ENCODE assay signal across 8 cellular contexts in the genomic region with DNA sequence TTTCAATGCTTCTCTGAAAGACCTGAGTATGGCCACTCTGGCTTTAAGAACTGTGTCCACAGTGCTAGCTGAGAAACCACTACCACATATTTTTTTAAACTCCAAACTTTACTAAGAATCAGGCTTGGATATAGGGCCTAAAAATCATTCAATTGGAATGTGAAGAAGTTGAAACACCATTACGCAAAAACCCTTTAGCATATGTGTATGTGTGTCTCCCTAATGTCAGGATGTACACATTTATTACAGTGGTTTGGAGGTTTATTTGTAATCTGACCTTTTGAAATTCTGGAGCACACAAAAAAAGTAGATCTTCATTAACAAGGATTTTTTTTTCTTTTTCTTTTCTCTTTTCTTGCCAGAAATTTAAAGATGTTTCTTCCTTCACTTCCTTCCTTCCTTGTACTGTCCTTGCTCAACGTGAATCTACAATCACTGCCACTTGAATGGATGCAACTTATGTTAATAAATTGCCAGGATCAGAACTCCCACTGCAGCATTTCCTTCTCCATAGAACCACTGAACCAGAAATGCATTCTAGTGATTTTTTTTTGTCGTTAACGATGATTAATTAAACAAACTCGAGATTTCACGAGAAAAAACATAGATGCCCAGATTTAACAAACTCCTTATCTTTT. TPM values are rescaled to one million over a fixed set of nuclear protein-coding genes. Genes with fewer than 3 reads are reported as not detected.
DNase-seq lines count a peak whose midpoint lies in the region; ATAC-seq and TF ChIP-seq lines count a peak whose summit lies in the region.

No MANE protein-coding gene starts in this region.

- peaks cover 17% of the 10 kb centered on the region for H3K36me3 ChIP-seq in NT2/D1 (ENCODE audit: insufficient read depth, insufficient read length, low read length)

- in situ Hi-C loops in Caki2 (cut with HindIII; ENCODE audit: low pct_unique_long_range_greater_than_20kb, low sequenced_read_pairs) = no loop called here

- H3K27ac ChIP-seq in epithelial cell of prostate = peak overlapping the region; percentile 99

- H3K4me1 ChIP-seq in NT2/D1 (ENCODE audit: insufficient read depth, insufficient read length) = no peaks in the 10 kb centered on the region

- H3K9ac ChIP-seq in NT2/D1 (ENCODE audit: insufficient read length, low read depth) = no peak overlapping the region

- TF ChIP-seq CTCF in osteocyte (IDR thresholded peaks at IDR 0.05) = no peak

- no peaks in the 10 kb centered on the region for H3K27me3 Mint-ChIP-seq in osteocyte (ENCODE audit: unreplicated experiment)

- H3K36me3 Mint-ChIP-seq in osteocyte (ENCODE audit: unreplicated experiment) = peaks cover 23% of the 10 kb centered on the region

- no peaks in the 10 kb centered on the region for H3K9me3 Mint-ChIP-seq in osteocyte (ENCODE audit: unreplicated experiment)

- peaks cover 31% of the 10 kb centered on the region for H3K4me1 Mint-ChIP-seq in osteocyte (ENCODE audit: unreplicated experiment)

- no peaks in the 10 kb centered on the region for H3K9me3 ChIP-seq in NT2/D1 (ENCODE audit: insufficient read depth, low read length)

- peak overlapping the region; percentile 99 for H3K4me3 Mint-ChIP-seq in osteocyte (ENCODE audit: unreplicated experiment)

- DNase-seq in Caki2 (ENCODE audit: low read depth) (peak; percentile 76), NT2/D1 (ENCODE audit: low read depth, low spot score) (no peak), epithelial cell of prostate (ENCODE audit: low read depth, low spot score) (no peak), osteocyte (ENCODE audit: extremely low spot score, unreplicated experiment) (no peak), epidermal melanocyte (ENCODE audit: insufficient read length, low spot score) (no peak), posterior cingulate gyrus (no peak)
- no peak for DNase-seq in activated CD8-positive, alpha-beta memory T cell treated with anti-CD3 and anti-CD28 coated beads for 24 hours

- peak overlapping the region; percentile 100 for H3K27ac Mint-ChIP-seq in osteocyte (ENCODE audit: unreplicated experiment)

- peak overlapping the region; percentile 93 for H3K4me3 ChIP-seq in NT2/D1 (ENCODE audit: insufficient read length, low read depth)

- ATAC-seq in GM18909 (IDR thresholded peaks at IDR 0.05; ENCODE audit: poor library complexity, unreplicated experiment) = no peak

- H3K27me3 ChIP-seq in NT2/D1 (ENCODE audit: insufficient read depth, insufficient read length) = peaks cover 36% of the 10 kb centered on the region

- intact Hi-C loops in posterior cingulate gyrus (cut with DNase I) = no loop called here

RNA-seq across cellular contexts. Expression of gene ADM, which starts 3.1 kb away (rescaled TPM):
- total RNA-seq in Caki2 (2014; rRNA removed; shearing (Covaris generic); ENCODE audit: low replicate concordance) = 95.5 and 101 TPM in 2 replicates
- 239 and 244 TPM in 2 replicates for total RNA-seq in osteocyte

RNA-seq across cellular contexts. Expression of gene SBF2, which starts 7.8 kb away (rescaled TPM):
- 7.5 and 10.1 TPM in 2 replicates for total RNA-seq in Caki2 (2014; rRNA removed; shearing (Covaris generic); ENCODE audit: low replicate concordance)
- 65.2 and 80.0 TPM in 2 replicates for total RNA-seq in osteocyte
